Comparison of ENCODE assay signal across 8 cellular contexts in the genomic region with DNA sequence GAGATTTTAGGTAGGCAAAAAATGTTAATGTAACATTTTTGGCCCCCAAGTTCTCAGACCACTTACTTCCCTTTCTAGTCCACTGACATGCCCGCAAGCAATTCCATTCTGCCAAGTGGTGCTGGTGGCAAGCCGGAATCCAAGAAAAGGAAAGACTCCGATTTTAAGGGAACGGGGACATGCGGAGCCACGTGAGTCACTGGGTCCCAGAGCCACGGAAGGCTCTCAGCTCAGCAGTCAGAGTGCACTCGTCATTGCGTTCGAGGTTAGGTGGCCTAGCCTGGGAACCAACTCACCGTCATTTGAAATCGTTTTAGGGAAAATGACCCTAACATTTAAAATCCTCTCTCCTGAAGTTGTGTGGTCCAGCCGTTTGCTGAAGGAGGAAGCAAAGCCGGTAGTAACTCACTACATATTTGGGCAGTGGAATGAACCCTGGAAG.
DNase-seq lines count a peak whose midpoint lies in the region; ATAC-seq and TF ChIP-seq lines count a peak whose summit lies in the region.

No MANE protein-coding gene starts in this region.

- H2AFZ ChIP-seq in DND-41 (ENCODE audit: low read depth, low read length), result peak overlapping the region; percentile 99

- TF ChIP-seq CTCF in DND-41 (IDR thresholded peaks at IDR 0.05; ENCODE audit: borderline replicate concordance, extremely low read depth, low read length, poor library complexity, severe bottlenecking), result no peak

- H3K9me3 ChIP-seq in DND-41 (ENCODE audit: insufficient read depth, low read length, severe bottlenecking), result no peaks in the 10 kb centered on the region
- H3K9me3 ChIP-seq in KOPT-K1 (ENCODE audit: insufficient read depth, low read length, poor library complexity, severe bottlenecking), result no peaks in the 10 kb centered on the region

- DNase-seq in DND-41 (no peak), globus pallidus (ENCODE audit: low spot score) (peak; percentile 47), non-pigmented ciliary epithelial cell (ENCODE audit: low read depth) (peak; percentile 11), NCI-H2196 (lab: John Stamatoyannopoulos, UW; ENCODE audit: unreplicated experiment) (no peak)
- peak; percentile 29 to 36 for DNase-seq in activated T-cell treated with anti-CD3 and anti-CD28 coated beads, Interleukin-2, amount 50 U/mL, for 48 hours
- DNase-seq in activated CD4-positive, CD25-positive, alpha-beta regulatory T cell (lab: John Stamatoyannopoulos, UW), result no peak

- no peaks in the 10 kb centered on the region for H3K27me3 ChIP-seq in DND-41 (ENCODE audit: insufficient read depth, low read length, poor library complexity)

- H3K9ac ChIP-seq in DND-41 (ENCODE audit: low read depth, low read length), result peak overlapping the region; percentile 100

- peaks cover 8% of the 10 kb centered on the region for H3K79me2 ChIP-seq in DND-41 (ENCODE audit: insufficient read depth, low read length)

- H4K20me1 ChIP-seq in DND-41 (ENCODE audit: insufficient read depth, low read length), result no peaks in the 10 kb centered on the region

- peak overlapping the region; percentile 8 to 99; a peak in 3 of 4 replicates for H3K4me3 ChIP-seq in DND-41 (ENCODE audit: low read depth in 1 of 2, low read length in 2 of 2)

- H3K27ac ChIP-seq in DND-41 (ENCODE audit: low read length) (peak overlapping the region; percentile 98), KOPT-K1 (ENCODE audit: low read depth, low read length, poor library complexity, severe bottlenecking) (peak overlapping the region; percentile 93)

- ATAC-seq in DND-41 (ENCODE audit: insufficient read depth, low read depth) (no peak), GM19452 (IDR thresholded peaks at IDR 0.05; ENCODE audit: unreplicated experiment) (no peak)

- H3K4me2 ChIP-seq in DND-41 (ENCODE audit: insufficient read depth, low read length), result peak overlapping the region; percentile 99

- H3K4me1 ChIP-seq in DND-41 (ENCODE audit: insufficient read depth, low read length), result peaks cover 14% of the 10 kb centered on the region

- H3K36me3 ChIP-seq in DND-41 (ENCODE audit: insufficient read depth, low read length) (no peaks in the 10 kb centered on the region; the same call in 1 of the 2 replicates), KOPT-K1 (ENCODE audit: insufficient read depth, low read length) (no peaks in the 10 kb centered on the region)

Comparison
In these comparisons a context has a peak if more than half of its experiments do, and no peak if none do; other contexts are left out.
1. DNase-seq: peak in activated T-cell treated with anti-CD3 and anti-CD28 coated beads, Interleukin-2, amount 50 U/mL, for 48 hours (2 of 2), globus pallidus (single experiment) and non-pigmented ciliary epithelial cell (single experiment); none in DND-41 (single experiment), activated CD4-positive, CD25-positive, alpha-beta regulatory T cell (0 of 4) and NCI-H2196 (single experiment).